Comparison of ENCODE assay signal across 17 cellular contexts in genomic region chr14:52129733-52130132, GRCh38.
DNase-seq lines count a peak whose midpoint lies in the region; ATAC-seq and TF ChIP-seq lines count a peak whose summit lies in the region.
"Had no signal": no experiment of that assay in that cellular context is flagged by ENCODE, and none has a peak within 500 bp of the region (broad histone marks: within the 10 kb centered on the region; RNA-seq: fewer than 3 reads in every experiment).

No MANE protein-coding gene starts in this region.

- TF ChIP-seq POLR2A in IMR-90 (IDR thresholded peaks at IDR 0.05; ENCODE audit: low read depth, low read length), result no peak
- TF ChIP-seq POLR2A in adrenal gland (IDR thresholded peaks at IDR 0.05), result no peak
- TF ChIP-seq POLR2A in erythroblast (IDR thresholded peaks at IDR 0.05; ENCODE audit: low read length), result no peak

- H2AFZ ChIP-seq in IMR-90 (replicated peaks; ENCODE audit: low read length, poor library complexity) (no peak overlapping the region), smooth muscle cell (ENCODE audit: low read depth) (no peak overlapping the region)

- no peak overlapping the region for H3K4me2 ChIP-seq in IMR-90 (ENCODE audit: low read depth, low read length)
- H3K4me2 ChIP-seq in smooth muscle cell, result peak overlapping the region; percentile 49
- H3K4me2 ChIP-seq: KMS-11 had no signal

- H2BK120ac ChIP-seq in IMR-90 (ENCODE audit: low read depth, low read length), result peak overlapping the region; percentile 63; the same call in 1 of the 2 replicates

- in situ Hi-C loops in IMR-90 (cut with MboI; ENCODE audit: low sequenced_read_pairs), result loop anchor here (5.0 kb wide), 1 partner anchor 132 kb away; no protein-coding TSS in a partner anchor

- H3K4me1 ChIP-seq in IMR-90 (ENCODE audit: control insufficient read depth, insufficient read depth, low read length) (peaks cover 13% of the 10 kb centered on the region), adrenal gland (replicated peaks in 1 of 2) (peaks cover 0 to 7% of the 10 kb centered on the region in 2 donors), smooth muscle cell (ENCODE audit: low read depth) (peaks cover 13% of the 10 kb centered on the region)

- POLR2A ChIA-PET in IMR-90 (lab: Charles Lee; ENCODE audit: unreplicated experiment), result no interaction called here

- intact Hi-C loops in IMR-90 (cut with micrococcal nuclease), result loop anchor here (2.0 kb wide), 1 partner anchor 349 kb away; no protein-coding TSS in a partner anchor
- intact Hi-C loops in adrenal gland (cut with DNase I), result no loop called here
- intact Hi-C loops in posterior vena cava (cut with DNase I), result loop anchor here (5.0 to 10.0 kb wide), 2 partner anchors 132 to 135 kb away; no protein-coding TSS in a partner anchor

- TF ChIP-seq CTCF in IMR-90 (conservative IDR thresholded peaks at IDR 0.05; ENCODE audit: low read depth, low read length) (no peak), adrenal gland (IDR thresholded peaks at IDR 0.05) (no peak), smooth muscle cell (IDR thresholded peaks at IDR 0.05; ENCODE audit: borderline replicate concordance, insufficient read depth, poor library complexity, severe bottlenecking) (no peak)

- H3F3A ChIP-seq in smooth muscle cell (ENCODE audit: low read depth), result peaks cover 17% of the 10 kb centered on the region

- ATAC-seq in IMR-90 (ENCODE audit: low read depth) (no peak), left lobe of liver (peak; percentile 16)

- peak overlapping the region in 1 of 2 experiments; percentile 40; a peak in 2 of 4 replicates for H4K8ac ChIP-seq in IMR-90 (ENCODE audit: low read depth in 2 of 2, low read length in 2 of 2)

- no peak overlapping the region for H4K5ac ChIP-seq in IMR-90 (ENCODE audit: low read depth, low read length)

- dilution Hi-C loops in IMR-90 (cut with HindIII; ENCODE audit: low sequenced_read_pairs, unreplicated experiment), result no loop called here

- no peak for DNase-seq in IMR-90
- DNase-seq in adrenal gland, result peak in 5 of 7 donors; percentile 25 to 41 (median 38)
- no peak for DNase-seq in left lobe of liver (ENCODE audit: low spot score)
- no peak for DNase-seq in smooth muscle cell (lab: John Stamatoyannopoulos, UW; ENCODE audit: unreplicated experiment)
- no peak for DNase-seq in erythroblast (lab: John Stamatoyannopoulos, UW)
- no peak for DNase-seq in NCI-H146 treated with DMSO at 0.1 percent for 48 hours (lab: John Stamatoyannopoulos, UW; ENCODE audit: unreplicated experiment)
- no peak for DNase-seq in posterior vena cava (ENCODE audit: low spot score)
- DNase-seq: ACHN, AML-193, COR-L47, HFFc6, NCI-H1436 treated with DMSO at 0.1 percent for 48 hours, NCI-H2081 treated with DMSO at 0.1 percent for 48 hours, NCI-H2227 treated with DMSO at 0.1 percent for 48 hours, NCI-H524 treated with DMSO at 0.1 percent for 48 hours, SHP77 had no signal

- peak overlapping the region; percentile 51; the same call in 1 of the 2 replicates for H2BK20ac ChIP-seq in IMR-90 (ENCODE audit: low read depth, low read length)

- WGBS in IMR-90 (ENCODE audit: extremely low coverage in 2 of 2, insufficient read length in 1 of 2), 2 experiments, result no CpG with 5 or more reads among the region's 3 CpGs
- 33 to 35% (median 34%) methylated on average over 3 of the region's 3 CpGs for WGBS in adrenal gland, 4 donors
- 24% methylated on average over 3 of the region's 3 CpGs for WGBS in smooth muscle cell (ENCODE audit: low lambda C conversion rate)

- no peak overlapping the region for H2AK9ac ChIP-seq in IMR-90 (replicated peaks; ENCODE audit: low read depth, low read length, poor library complexity)

- H2AK5ac ChIP-seq in IMR-90 (ENCODE audit: low read depth, low read length), result peak overlapping the region; percentile 71

- H3K9me3 ChIP-seq in IMR-90 (ENCODE audit: control insufficient read depth, insufficient read depth, low read length), result no peaks in the 10 kb centered on the region; the same call in 1 of the 2 replicates
- H3K9me3 ChIP-seq in adrenal gland (replicated peaks in 1 of 3), result no peaks in the 10 kb centered on the region
- no peaks in the 10 kb centered on the region for H3K9me3 ChIP-seq in smooth muscle cell (replicated peaks; ENCODE audit: low read depth)

- H3K9me1 ChIP-seq in IMR-90 (ENCODE audit: insufficient read depth, low read length), result peaks cover 3% of the 10 kb centered on the region; the same call in 1 of the 2 replicates

- TF ChIP-seq RAD21 in IMR-90 (IDR thresholded peaks at IDR 0.05; ENCODE audit: low read length), result no peak

- CTCF ChIA-PET in IMR-90 (lab: Yijun Ruan, JAX), result interaction anchor here (0.6 kb wide), 1 partner anchor 103 kb away, joined by 3 read pairs; no protein-coding TSS in a partner anchor

- H3K36me3 ChIP-seq in IMR-90 (ENCODE audit: control insufficient read depth, insufficient read depth, low read length), result no peaks in the 10 kb centered on the region
- H3K36me3 ChIP-seq in adrenal gland (replicated peaks in 1 of 2), result no peaks in the 10 kb centered on the region
- no peaks in the 10 kb centered on the region for H3K36me3 ChIP-seq in smooth muscle cell (ENCODE audit: low read depth)

- H3K4me3 ChIP-seq in IMR-90 (ENCODE audit: insufficient read depth, low read depth, low read length) (no peak overlapping the region), adrenal gland (no peak overlapping the region), smooth muscle cell (no peak overlapping the region)

- H3K9ac ChIP-seq in IMR-90 (ENCODE audit: low read depth, low read length) (no peak overlapping the region), smooth muscle cell (ENCODE audit: low read depth) (no peak overlapping the region)
- H3K9ac ChIP-seq: KMS-11 had no signal

- H3K27me3 ChIP-seq in IMR-90 (ENCODE audit: control insufficient read depth, insufficient read depth, low read length) (no peaks in the 10 kb centered on the region), adrenal gland (no peaks in the 10 kb centered on the region), smooth muscle cell (ENCODE audit: low read depth) (no peaks in the 10 kb centered on the region)

- H3K27ac ChIP-seq in IMR-90 (ENCODE audit: insufficient read depth, low read length), result no peak overlapping the region
- H3K27ac ChIP-seq in adrenal gland, result no peak overlapping the region
- H3K27ac ChIP-seq in smooth muscle cell (ENCODE audit: low read depth), result peak overlapping the region; percentile 39
- H3K27ac ChIP-seq: KMS-11 had no signal

- H4K20me1 ChIP-seq in IMR-90 (ENCODE audit: insufficient read depth, low read length) (no peaks in the 10 kb centered on the region), smooth muscle cell (ENCODE audit: low read depth) (no peaks in the 10 kb centered on the region)

- H3K79me1 ChIP-seq in IMR-90 (ENCODE audit: low read depth in 1 of 2, low read length in 2 of 2), result 0 out of 4 replicates have a peak, but pooled peaks cover 0 to 3% of the 10 kb centered on the region in 2 experiments

- 0 out of 2 replicates have a peak overlapping the region, but pooled peaks have one; percentile 47 for H4K91ac ChIP-seq in IMR-90 (ENCODE audit: insufficient read depth, low read depth, low read length)

- H3K18ac ChIP-seq in IMR-90 (ENCODE audit: low read depth, low read length), result no peak overlapping the region

- peak overlapping the region; percentile 50; the same call in 1 of the 2 replicates for H3K4ac ChIP-seq in IMR-90 (ENCODE audit: low read depth, low read length)

- no peak overlapping the region for H2BK5ac ChIP-seq in IMR-90 (ENCODE audit: low read depth, low read length, poor library complexity, severe bottlenecking)

- no TSS peak for BruUV-seq in IMR-90 (replicated peaks; lab: Mats Ljungman, UMichigan)

- H3K14ac ChIP-seq in IMR-90 (replicated peaks; ENCODE audit: low read depth, low read length), result peak overlapping the region; percentile 74

- no peak overlapping the region for H3K56ac ChIP-seq in IMR-90 (ENCODE audit: extremely low read depth, insufficient read depth, low read length)

- no peaks in the 10 kb centered on the region for H3K79me2 ChIP-seq in smooth muscle cell (ENCODE audit: low read depth)

- no peak overlapping the region for H3K23ac ChIP-seq in IMR-90 (ENCODE audit: low read depth, low read length)

- peak overlapping the region; percentile 79; the same call in 2 of the 3 replicates for H2BK15ac ChIP-seq in IMR-90 (ENCODE audit: low read depth, low read length)

TF ChIP-seq in IMR-90, 13 proteins besides CTCF, POLR2A, EP300 and RAD21:
- no peak for TF ChIP-seq SMC3 (IDR thresholded peaks at IDR 0.05; ENCODE audit: low read depth, low read length)
- no peak for TF ChIP-seq USF2 (IDR thresholded peaks at IDR 0.05; ENCODE audit: low read depth, low read length)
- no peak for TF ChIP-seq BHLHE40 (IDR thresholded peaks at IDR 0.05; ENCODE audit: low read depth, low read length)
- no peak for TF ChIP-seq RCOR1 (IDR thresholded peaks at IDR 0.05; ENCODE audit: insufficient replicate concordance, low read length)
- TF ChIP-seq MXI1 (IDR thresholded peaks at IDR 0.05; ENCODE audit: borderline replicate concordance, low read depth, low read length), result no peak
- TF ChIP-seq RFX5 (IDR thresholded peaks at IDR 0.05; ENCODE audit: low read depth, low read length), result no peak

Comparison
In these comparisons a context has a peak if more than half of its experiments do, and no peak if none do; other contexts are left out.
1. DNase-seq: peak in adrenal gland (5 of 7); none in IMR-90 (single experiment), left lobe of liver (single experiment), smooth muscle cell (single experiment), erythroblast (0 of 2), NCI-H146 treated with DMSO at 0.1 percent for 48 hours (single experiment) and posterior vena cava (single experiment).
2. intact Hi-C loops: an anchor here in IMR-90 (2.0 kb wide) and posterior vena cava (5.0 to 10.0 kb wide); none called in adrenal gland.